In the genomic region with DNA sequence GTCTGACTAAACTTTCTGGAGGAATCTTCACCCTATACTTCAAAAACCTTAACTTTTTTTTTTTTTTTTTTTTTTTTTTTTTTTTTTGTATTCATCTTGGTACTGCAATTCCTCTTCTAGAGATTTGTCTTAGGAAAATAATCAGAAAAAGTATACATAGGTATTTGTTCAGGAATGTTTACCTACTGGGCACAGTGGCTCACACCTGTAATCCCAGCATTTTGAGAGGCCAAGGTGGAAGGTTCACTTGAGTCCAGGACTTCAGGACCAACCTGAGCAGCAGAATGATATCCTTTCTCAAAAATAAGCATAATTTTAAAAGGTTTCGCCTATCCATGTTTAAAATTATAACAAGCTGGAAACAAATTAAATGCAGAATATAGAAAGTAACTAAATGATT, we compare ENCODE assay signal across 26 cellular contexts. TPM values are rescaled to one million over a fixed set of nuclear protein-coding genes. Genes with fewer than 3 reads are reported as not detected.
DNase-seq lines count a peak whose midpoint lies in the region; ATAC-seq, FAIRE-seq and TF ChIP-seq lines count a peak whose summit lies in the region.
"Had no signal": no experiment of that assay in that cellular context is flagged by ENCODE, and none has a peak within 500 bp of the region (broad histone marks: within the 10 kb centered on the region; RNA-seq: fewer than 3 reads in every experiment).

No MANE protein-coding gene starts in this region.

- H3K27ac ChIP-seq in HEK293 (ENCODE audit: extremely low read depth, low read depth, low read length) = no peak overlapping the region
- no peak overlapping the region for H3K27ac ChIP-seq in pancreas
- H3K27ac ChIP-seq: BLaER1 had no signal

- intact Hi-C loops in pancreas (cut with DNase I) = no loop called here

- peaks cover 1% of the 10 kb centered on the region for H3K9me3 Mint-ChIP-seq in activated naive CD8-positive, alpha-beta T cell treated with anti-CD3 and anti-CD28 coated beads for 36 hours

- H3K4me3 Mint-ChIP-seq in activated naive CD8-positive, alpha-beta T cell treated with anti-CD3 and anti-CD28 coated beads for 36 hours = no peak overlapping the region
- H3K4me3 Mint-ChIP-seq: CD14-positive monocyte; CD4-positive, alpha-beta memory T cell; CD4-positive, CD25-positive, alpha-beta regulatory T cell; CD8-positive, alpha-beta memory T cell had no signal

- H3K4me1 ChIP-seq in HEK293 (ENCODE audit: control insufficient read depth, insufficient read depth, low read length) (no peaks in the 10 kb centered on the region), pancreas (no peaks in the 10 kb centered on the region)
- H3K4me1 ChIP-seq: BE2C, BLaER1 had no signal

- H3K9me3 ChIP-seq in HEK293 (ENCODE audit: control insufficient read depth, insufficient read depth, low read depth, low read length) (no peaks in the 10 kb centered on the region), pancreas (no peaks in the 10 kb centered on the region)
- H3K9me3 ChIP-seq: BE2C, BLaER1 had no signal

- 75 to 76% methylated on average over 1 of the region's 1 CpG for WGBS in pancreas, 2 donors

- H3K27me3 Mint-ChIP-seq in activated naive CD8-positive, alpha-beta T cell treated with anti-CD3 and anti-CD28 coated beads for 36 hours = peaks cover 7% of the 10 kb centered on the region
- H3K27me3 Mint-ChIP-seq: CD4-positive, CD25-positive, alpha-beta regulatory T cell had no signal

- H3K36me3 ChIP-seq in HEK293 (ENCODE audit: control insufficient read depth in 2 of 2, insufficient read depth in 1 of 2, low read length in 2 of 2) (no peaks in the 10 kb centered on the region), pancreas (no peaks in the 10 kb centered on the region)
- H3K36me3 ChIP-seq: BE2C, BLaER1 had no signal

- H3K27ac Mint-ChIP-seq in activated naive CD8-positive, alpha-beta T cell treated with anti-CD3 and anti-CD28 coated beads for 36 hours = no peak overlapping the region
- H3K27ac Mint-ChIP-seq: CD14-positive monocyte; CD4-positive, alpha-beta memory T cell; CD4-positive, CD25-positive, alpha-beta regulatory T cell; CD8-positive, alpha-beta memory T cell had no signal

- no peaks in the 10 kb centered on the region for H3K36me3 Mint-ChIP-seq in activated naive CD8-positive, alpha-beta T cell treated with anti-CD3 and anti-CD28 coated beads for 36 hours
- H3K36me3 Mint-ChIP-seq: CD14-positive monocyte; CD4-positive, alpha-beta memory T cell; CD4-positive, CD25-positive, alpha-beta regulatory T cell; CD8-positive, alpha-beta memory T cell had no signal

- no peak for TF ChIP-seq CTCF in HEK293 (tag by site-specific recombination; IDR thresholded peaks at IDR 0.05)
- no peak for TF ChIP-seq CTCF in LNCaP clone FGC (IDR thresholded peaks at IDR 0.05; ENCODE audit: control insufficient read depth, extremely low read depth, insufficient read depth)
- no peak for TF ChIP-seq CTCF in pancreas (IDR thresholded peaks at IDR 0.05)

- DNase-seq in LNCaP clone FGC (ENCODE audit: low read depth) = peak; percentile 74
- no peak for DNase-seq in pancreas
- no peak for DNase-seq in NCI-H345 treated with DMSO at 0.1 percent for 48 hours (lab: John Stamatoyannopoulos, UW; ENCODE audit: unreplicated experiment)
- DNase-seq in activated naive CD8-positive, alpha-beta T cell treated with anti-CD3 and anti-CD28 coated beads for 36 hours = no peak
- DNase-seq: 8988T; ACHN; BE2C; C1 segment of cervical spinal cord; CD4-positive, alpha-beta memory T cell; CD4-positive, CD25-positive, alpha-beta regulatory T cell; CD8-positive, alpha-beta memory T cell; COR-L47; DMS 273 treated with DMSO at 0.1 percent for 48 hours; DMS153; DMS79; DND-41; EL; GDM1 had no signal

- CTCF ChIA-PET in HEK293 (lab: Yijun Ruan, JAX) = no interaction called here

- FAIRE-seq in pancreas (lab: Jason Lieb, UNC) = no peak
- FAIRE-seq: A204.1, GM12878, GM12892, GM18507 had no signal

- no peaks in the 10 kb centered on the region for H3K27me3 ChIP-seq in pancreas
- H3K27me3 ChIP-seq: BE2C, BLaER1 had no signal

- no peak overlapping the region for H3K4me3 ChIP-seq in HEK293 (ENCODE audit: low read depth, low read length)
- no peak overlapping the region for H3K4me3 ChIP-seq in LNCaP clone FGC (ENCODE audit: low read depth, low read length)
- H3K4me3 ChIP-seq in pancreas = no peak overlapping the region
- H3K4me3 ChIP-seq: BLaER1, GM12878 had no signal

- ATAC-seq in pancreas (peak in 3 of 4 donors; percentile 52 to 79 (median 72)), HG03521 (IDR thresholded peaks at IDR 0.05; ENCODE audit: unreplicated experiment) (no peak)
- ATAC-seq: GM12878 had no signal

- POLR2A ChIA-PET in HEK293 (lab: Yijun Ruan, JAX) = no interaction called here

- H3K4me1 Mint-ChIP-seq in activated naive CD8-positive, alpha-beta T cell treated with anti-CD3 and anti-CD28 coated beads for 36 hours = no peaks in the 10 kb centered on the region
- H3K4me1 Mint-ChIP-seq: CD14-positive monocyte; CD4-positive, alpha-beta memory T cell; CD4-positive, CD25-positive, alpha-beta regulatory T cell; CD8-positive, alpha-beta memory T cell had no signal

TF ChIP-seq in HEK293, 187 proteins besides CTCF, POLR2A, EP300 and RAD21:
- no peak for TF ChIP-seq SP3 (tag by site-specific recombination; IDR thresholded peaks at IDR 0.05)
- TF ChIP-seq, protein P1, sequence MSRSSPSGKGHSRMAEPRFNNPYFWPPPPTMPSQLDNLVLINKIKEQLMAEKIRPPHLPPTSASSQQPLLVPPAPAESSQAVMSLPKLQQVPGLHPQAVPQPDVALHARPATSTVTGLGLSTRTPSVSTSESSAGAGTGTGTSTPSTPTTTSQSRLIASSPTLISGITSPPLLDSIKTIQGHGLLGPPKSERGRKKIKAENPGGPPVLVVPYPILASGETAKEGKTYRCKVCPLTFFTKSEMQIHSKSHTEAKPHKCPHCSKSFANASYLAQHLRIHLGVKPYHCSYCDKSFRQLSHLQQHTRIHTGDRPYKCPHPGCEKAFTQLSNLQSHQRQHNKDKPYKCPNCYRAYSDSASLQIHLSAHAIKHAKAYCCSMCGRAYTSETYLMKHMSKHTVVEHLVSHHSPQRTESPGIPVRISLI (tag by site-specific recombination; IDR thresholded peaks at IDR 0.05) = peak; percentile 20; the same call in 1 of the 2 replicates

RNA-seq across cellular contexts. Expression of a gene that starts 33.3 kb away (rescaled TPM):
- total RNA-seq in pancreas = 10 to 100 TPM in 1 of 6 donors, 1 to 10 TPM in 5; 2.3 to 19.1 (median 5.0) TPM
- 10 to 100 TPM in 1 of 2 donors, 1 to 10 TPM in 1; 3.7 to 10.7 TPM for polyA plus RNA-seq in pancreas
- total RNA-seq in activated naive CD8-positive, alpha-beta T cell treated with anti-CD3 and anti-CD28 coated beads for 36 hours = 10 to 100 TPM; 14.2 to 15.7 TPM
